In genomic region chr12:93098077-93098476, GRCh38 we compare ENCODE assay signal across 8 cellular contexts.
DNase-seq lines count a peak whose midpoint lies in the region; ATAC-seq, FAIRE-seq and TF ChIP-seq lines count a peak whose summit lies in the region.

No MANE protein-coding gene starts in this region.

- H3K4me3 Mint-ChIP-seq in WTC11, result no peak overlapping the region

- POLR2A ChIA-PET in WTC11 (lab: Charles Lee), result no interaction called here

- H3K36me3 Mint-ChIP-seq in WTC11, result no peaks in the 10 kb centered on the region

- FAIRE-seq in bronchial epithelial cell (lab: Jason Lieb, UNC), result no peak

- WGBS in right lobe of liver (ENCODE audit: insufficient coverage, low coverage, low lambda C conversion rate, missing lambda C conversion rate), result 27% methylated on average over 2 of the region's 2 CpGs

- CTCF ChIA-PET in WTC11 (lab: Charles Lee), result interaction anchor here (0.6 to 2.1 kb wide), 33 partner anchors 8 to 1004 kb away, joined by 3 to 9 read pairs (median 4); no protein-coding TSS in a partner anchor

- TF ChIP-seq POLR2A in right lobe of liver (IDR thresholded peaks at IDR 0.05), result no peak

- no peaks in the 10 kb centered on the region for H3K9me3 ChIP-seq in right lobe of liver

- peak; percentile 45; the same call in 1 of the 2 replicates for TF ChIP-seq CTCF in LNCAP (IDR thresholded peaks at IDR 0.05)
- peak; percentile 70 for TF ChIP-seq CTCF in WTC11 (IDR thresholded peaks at IDR 0.05)
- TF ChIP-seq CTCF in bronchial epithelial cell (IDR thresholded peaks at IDR 0.05; ENCODE audit: insufficient read depth, low read length, severe bottlenecking), result peak; percentile 29
- peak; percentile 41 to 59 (median 53) for TF ChIP-seq CTCF in right lobe of liver (IDR thresholded peaks at IDR 0.05)

- H3K27me3 ChIP-seq in bronchial epithelial cell (ENCODE audit: control insufficient read depth, insufficient read depth, low read length) (no peaks in the 10 kb centered on the region), right lobe of liver (no peaks in the 10 kb centered on the region)

- no peak overlapping the region for H3K27ac ChIP-seq in right lobe of liver

- no peaks in the 10 kb centered on the region for H3K27me3 Mint-ChIP-seq in WTC11 (ENCODE audit: low read depth)

- H3K4me1 ChIP-seq in right lobe of liver, result no peaks in the 10 kb centered on the region

- peak; percentile 65; the same call in 1 of the 2 replicates for ATAC-seq in WTC11
- ATAC-seq in right lobe of liver, result peak; percentile 60 to 79 (median 64)
- no peak for ATAC-seq in GM19397 (IDR thresholded peaks at IDR 0.05; ENCODE audit: unreplicated experiment)

- H3K4me3 ChIP-seq in bronchial epithelial cell (ENCODE audit: low read depth, low read length) (no peak overlapping the region), right lobe of liver (no peak overlapping the region)

- H3K27ac Mint-ChIP-seq in WTC11, result no peak overlapping the region

- 0 out of 2 replicates have a peak, but pooled peaks cover 3% of the 10 kb centered on the region for H3K4me1 Mint-ChIP-seq in WTC11

- H3K36me3 ChIP-seq in bronchial epithelial cell (ENCODE audit: control insufficient read depth, insufficient read depth, low read length), result no peaks in the 10 kb centered on the region
- no peaks in the 10 kb centered on the region for H3K36me3 ChIP-seq in right lobe of liver

- DNase-seq in NCI-H146 (lab: John Stamatoyannopoulos, UW) (peak; percentile 51), NCI-H146 treated with DMSO at 0.1 percent for 48 hours (lab: John Stamatoyannopoulos, UW; ENCODE audit: unreplicated experiment) (no peak), WTC11 (ENCODE audit: low spot score) (peak; percentile 56), bronchial epithelial cell (ENCODE audit: low read depth) (peak; percentile 59), right lobe of liver (peak in 2 of 3 donors; percentile 27 to 54)
- peak; percentile 35 to 45 for DNase-seq in stimulated activated CD8-positive, alpha-beta memory T cell treated with anti-CD3 and anti-CD28 coated beads, Interleukin-2, amount 100 ng/mL, for 48 hours (ENCODE audit: low read depth in 2 of 2)

- intact Hi-C loops in right lobe of liver (cut with DNase I), result no loop called here

- H3K9me3 Mint-ChIP-seq in WTC11, result peaks cover 4% of the 10 kb centered on the region

TF ChIP-seq in WTC11, 78 proteins besides CTCF, POLR2A, EP300 and RAD21:
- no peak for TF ChIP-seq GRHL2 (CRISPR knock-in tag; IDR thresholded peaks at IDR 0.05; ENCODE audit: insufficient replicate concordance, severe bottlenecking)
- TF ChIP-seq CREB1 (CRISPR knock-in tag; IDR thresholded peaks at IDR 0.05), result no peak
- TF ChIP-seq, protein P1, sequence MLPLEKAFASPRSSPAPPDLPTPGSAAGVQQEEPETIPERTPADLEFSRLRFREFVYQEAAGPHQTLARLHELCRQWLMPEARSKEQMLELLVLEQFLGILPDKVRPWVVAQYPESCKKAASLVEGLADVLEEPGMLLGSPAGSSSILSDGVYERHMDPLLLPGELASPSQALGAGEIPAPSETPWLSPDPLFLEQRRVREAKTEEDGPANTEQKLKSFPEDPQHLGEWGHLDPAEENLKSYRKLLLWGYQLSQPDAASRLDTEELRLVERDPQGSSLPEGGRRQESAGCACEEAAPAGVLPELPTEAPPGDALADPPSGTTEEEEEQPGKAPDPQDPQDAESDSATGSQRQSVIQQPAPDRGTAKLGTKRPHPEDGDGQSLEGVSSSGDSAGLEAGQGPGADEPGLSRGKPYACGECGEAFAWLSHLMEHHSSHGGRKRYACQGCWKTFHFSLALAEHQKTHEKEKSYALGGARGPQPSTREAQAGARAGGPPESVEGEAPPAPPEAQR (CRISPR knock-in tag; IDR thresholded peaks at IDR 0.05), result 0 out of 2 replicates have a peak, but pooled peaks have one; percentile 26
- TF ChIP-seq FOXK1 (CRISPR knock-in tag; IDR thresholded peaks at IDR 0.05), result no peak
- TF ChIP-seq, protein P2, sequence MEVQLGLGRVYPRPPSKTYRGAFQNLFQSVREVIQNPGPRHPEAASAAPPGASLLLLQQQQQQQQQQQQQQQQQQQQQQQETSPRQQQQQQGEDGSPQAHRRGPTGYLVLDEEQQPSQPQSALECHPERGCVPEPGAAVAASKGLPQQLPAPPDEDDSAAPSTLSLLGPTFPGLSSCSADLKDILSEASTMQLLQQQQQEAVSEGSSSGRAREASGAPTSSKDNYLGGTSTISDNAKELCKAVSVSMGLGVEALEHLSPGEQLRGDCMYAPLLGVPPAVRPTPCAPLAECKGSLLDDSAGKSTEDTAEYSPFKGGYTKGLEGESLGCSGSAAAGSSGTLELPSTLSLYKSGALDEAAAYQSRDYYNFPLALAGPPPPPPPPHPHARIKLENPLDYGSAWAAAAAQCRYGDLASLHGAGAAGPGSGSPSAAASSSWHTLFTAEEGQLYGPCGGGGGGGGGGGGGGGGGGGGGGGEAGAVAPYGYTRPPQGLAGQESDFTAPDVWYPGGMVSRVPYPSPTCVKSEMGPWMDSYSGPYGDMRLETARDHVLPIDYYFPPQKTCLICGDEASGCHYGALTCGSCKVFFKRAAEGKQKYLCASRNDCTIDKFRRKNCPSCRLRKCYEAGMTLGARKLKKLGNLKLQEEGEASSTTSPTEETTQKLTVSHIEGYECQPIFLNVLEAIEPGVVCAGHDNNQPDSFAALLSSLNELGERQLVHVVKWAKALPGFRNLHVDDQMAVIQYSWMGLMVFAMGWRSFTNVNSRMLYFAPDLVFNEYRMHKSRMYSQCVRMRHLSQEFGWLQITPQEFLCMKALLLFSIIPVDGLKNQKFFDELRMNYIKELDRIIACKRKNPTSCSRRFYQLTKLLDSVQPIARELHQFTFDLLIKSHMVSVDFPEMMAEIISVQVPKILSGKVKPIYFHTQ (CRISPR knock-in tag; IDR thresholded peaks at IDR 0.05), result no peak
